In the genomic region with DNA sequence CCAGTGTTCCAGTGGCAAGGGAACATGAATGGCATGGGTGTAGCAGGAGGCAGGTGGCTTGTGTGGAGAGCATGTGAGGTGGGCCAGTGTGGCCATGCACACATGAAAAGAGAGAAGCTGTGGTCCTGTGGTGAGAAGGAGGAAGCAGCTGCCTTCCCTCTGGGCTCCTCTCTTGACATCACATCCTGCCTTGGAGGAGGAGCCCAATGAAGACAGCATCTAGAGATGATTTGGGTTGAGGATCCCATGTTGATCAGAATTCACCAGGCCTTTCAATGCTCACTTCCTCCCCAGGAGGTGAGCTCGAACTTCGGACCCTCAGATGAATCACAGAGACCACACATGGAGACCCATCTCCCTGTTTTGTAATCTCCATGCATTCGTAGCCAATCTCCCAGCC, we compare ENCODE assay signal across 8 cellular contexts.
DNase-seq lines count a peak whose midpoint lies in the region; ATAC-seq lines count a peak whose summit lies in the region.

No MANE protein-coding gene starts in this region.

- peak overlapping the region; percentile 69 to 84 for H3K27ac Mint-ChIP-seq in natural killer cell treated with Interleukin-12 subunit alpha and Interleukin-12 subunit beta and Interleukin-15 and Interleukin-18, amount 100 ng/mL, for 72 hours

- in situ Hi-C loops in KBM-7 (cut with MboI; ENCODE audit: low pct_unique_long_range_greater_than_20kb, low sequenced_read_pairs), result no loop called here

- H3K27me3 Mint-ChIP-seq in natural killer cell treated with Interleukin-12 subunit alpha and Interleukin-12 subunit beta and Interleukin-15 and Interleukin-18, amount 100 ng/mL, for 72 hours, result no peaks in the 10 kb centered on the region

- H3K4me3 Mint-ChIP-seq in natural killer cell treated with Interleukin-12 subunit alpha and Interleukin-12 subunit beta and Interleukin-15 and Interleukin-18, amount 100 ng/mL, for 72 hours, result peak overlapping the region; percentile 49

- peaks cover 16 to 19% of the 10 kb centered on the region in 2 donors for H3K4me1 Mint-ChIP-seq in natural killer cell treated with Interleukin-12 subunit alpha and Interleukin-12 subunit beta and Interleukin-15 and Interleukin-18, amount 100 ng/mL, for 72 hours (ENCODE audit: low read depth in 2 of 2)

- no peaks in the 10 kb centered on the region for H3K36me3 Mint-ChIP-seq in natural killer cell treated with Interleukin-12 subunit alpha and Interleukin-12 subunit beta and Interleukin-15 and Interleukin-18, amount 100 ng/mL, for 72 hours

- DNase-seq in activated CD4-positive, CD25-positive, alpha-beta regulatory T cell treated with anti-CD3 and anti-CD28 coated beads, Interleukin-2, amount 50 U/mL, for 16 hours (ENCODE audit: low read depth, low spot score), result peak; percentile 15
- no peak for DNase-seq in activated CD4-positive, CD25-positive, alpha-beta regulatory T cell (lab: John Stamatoyannopoulos, UW)
- DNase-seq in KBM-7 (peak; percentile 93), HCEC 1CT (no peak)
- peak; percentile 16 for DNase-seq in activated CD4-positive, alpha-beta T cell treated with anti-CD3 and anti-CD28 coated beads, Interleukin-2, amount 50 U/mL, for 1 hour
- DNase-seq in natural killer cell treated with Interleukin-12 subunit alpha and Interleukin-12 subunit beta and Interleukin-15 and Interleukin-18, amount 100 ng/mL, for 72 hours (ENCODE audit: low spot score), result no peak

- peak; percentile 71 to 88 for ATAC-seq in natural killer cell treated with Interleukin-12 subunit alpha and Interleukin-12 subunit beta and Interleukin-15 and Interleukin-18, amount 100 ng/mL, for 72 hours
- ATAC-seq in GM21528 (IDR thresholded peaks at IDR 0.05; ENCODE audit: low FRiP score, unreplicated experiment), result no peak
- no peak for ATAC-seq in GM18520 (IDR thresholded peaks at IDR 0.05; ENCODE audit: unreplicated experiment)

- H3K9me3 Mint-ChIP-seq in natural killer cell treated with Interleukin-12 subunit alpha and Interleukin-12 subunit beta and Interleukin-15 and Interleukin-18, amount 100 ng/mL, for 72 hours, result no peaks in the 10 kb centered on the region

Comparison
In these comparisons a context has a peak if more than half of its experiments do, and no peak if none do; other contexts are left out.
1. DNase-seq: peak in activated CD4-positive, CD25-positive, alpha-beta regulatory T cell treated with anti-CD3 and anti-CD28 coated beads, Interleukin-2, amount 50 U/mL, for 16 hours (single experiment), KBM-7 (single experiment) and activated CD4-positive, alpha-beta T cell treated with anti-CD3 and anti-CD28 coated beads, Interleukin-2, amount 50 U/mL, for 1 hour (single experiment); none in activated CD4-positive, CD25-positive, alpha-beta regulatory T cell (0 of 4), natural killer cell treated with Interleukin-12 subunit alpha and Interleukin-12 subunit beta and Interleukin-15 and Interleukin-18, amount 100 ng/mL, for 72 hours (single experiment) and HCEC 1CT (single experiment).
2. ATAC-seq: peak in natural killer cell treated with Interleukin-12 subunit alpha and Interleukin-12 subunit beta and Interleukin-15 and Interleukin-18, amount 100 ng/mL, for 72 hours (2 of 2); none in GM21528 (single experiment) and GM18520 (single experiment).